In the genomic region with DNA sequence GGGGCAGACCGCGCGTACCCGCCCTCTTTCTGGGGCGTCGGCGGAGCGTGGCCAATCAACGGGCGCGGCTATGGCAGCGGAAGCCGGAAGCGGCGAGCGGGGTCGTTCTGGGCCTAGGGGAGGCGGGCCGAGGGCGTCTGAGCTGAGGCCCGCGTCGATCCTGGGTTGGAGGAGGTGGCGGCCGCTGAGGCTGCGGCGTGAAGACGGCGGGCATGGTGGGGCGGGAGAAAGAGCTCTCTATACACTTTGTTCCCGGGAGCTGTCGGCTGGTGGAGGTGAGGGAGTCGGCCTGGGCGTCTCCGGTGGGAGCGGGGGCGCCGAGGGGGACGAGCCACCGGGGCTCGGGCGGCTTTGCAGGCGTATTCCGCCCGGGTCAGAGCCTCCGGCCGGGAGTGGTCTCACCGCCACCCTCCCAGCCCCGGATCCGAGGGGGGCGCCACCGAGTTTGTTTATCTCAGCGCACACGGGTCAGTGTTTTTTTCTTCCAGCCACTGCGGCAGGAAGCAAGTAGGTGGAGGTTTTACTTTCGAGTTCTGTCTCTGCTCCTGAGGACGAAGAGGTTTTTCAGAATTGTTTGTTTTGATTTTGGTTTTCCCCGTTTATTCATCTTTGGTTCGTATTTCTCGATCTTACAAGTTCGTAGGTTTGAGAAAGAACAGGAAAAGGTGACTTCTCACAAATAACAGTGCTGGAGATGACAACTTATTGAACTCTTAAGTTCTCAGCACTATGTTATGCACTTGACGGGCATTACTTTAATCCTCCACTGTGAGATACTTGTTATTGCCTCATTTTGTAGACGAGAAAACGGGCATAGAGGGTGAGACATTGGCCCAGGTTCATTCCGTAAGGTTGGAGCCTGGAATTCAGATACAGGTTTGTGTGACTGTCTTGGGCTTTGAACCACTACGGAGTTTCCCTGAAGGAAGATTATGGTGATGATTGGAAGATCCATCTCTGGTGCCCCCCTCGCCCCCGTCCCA, we compare ENCODE assay signal across 8 cellular contexts. TPM values are rescaled to one million over a fixed set of nuclear protein-coding genes. Genes with fewer than 3 reads are reported as not detected.
DNase-seq lines count a peak whose midpoint lies in the region; ATAC-seq and TF ChIP-seq lines count a peak whose summit lies in the region.

Gene MAT2B, plus strand, starts transcription at position 145 of the 983 bp plus-strand sequence. Its CDS starts 68 bp downstream, at position 213.

- H2BK12ac ChIP-seq in H9 (ENCODE audit: insufficient read length, low read depth, low read length) = no peak within 1 kb of the TSS

- peak; percentile 92 for ATAC-seq in stimulated activated naive CD8-positive, alpha-beta T cell treated with anti-CD3 and anti-CD28 coated beads, Interleukin-15, amount 100 ng/mL, for 72 hours

- TF ChIP-seq CTCF in H9 (conservative IDR thresholded peaks at IDR 0.05) = peak; percentile 67; the same call in 2 of the 3 replicates
- peak; percentile 41 for TF ChIP-seq CTCF in fibroblast of pulmonary artery (IDR thresholded peaks at IDR 0.05; ENCODE audit: low read length, missing control alignments)
- peak; percentile 29 for TF ChIP-seq CTCF in nephron progenitor cell (IDR thresholded peaks at IDR 0.05)

- H3K27ac Mint-ChIP-seq in H9 (peak within 1 kb of the TSS; percentile 94 to 99 (median 99)), nephron progenitor cell (peak within 1 kb of the TSS; percentile 99)
- peak within 1 kb of the TSS; percentile 98 for H3K27ac Mint-ChIP-seq in stimulated activated naive CD8-positive, alpha-beta T cell treated with anti-CD3 and anti-CD28 coated beads, Interleukin-15, amount 100 ng/mL, for 72 hours

- H3K9ac ChIP-seq in H9 (ENCODE audit: extremely low read depth, insufficient read length, low read length) = peak within 1 kb of the TSS; percentile 95

- H3K18ac ChIP-seq in H9 (ENCODE audit: insufficient read length, low read depth, low read length) = peak within 1 kb of the TSS; percentile 92

- in situ Hi-C loops in G401 (cut with HindIII; ENCODE audit: low sequenced_read_pairs) = no loop called here

- no peak within 1 kb of the TSS for H4K8ac ChIP-seq in H9 (replicated peaks; ENCODE audit: insufficient read length, low read depth, low read length)

- H3K36me3 Mint-ChIP-seq in H9 (ENCODE audit: insufficient read depth in 1 of 3, low read depth in 3 of 3) = peaks cover 4 to 21% (median 7%) of the 10 kb centered on the region in 3 experiments; a peak in 6 of 7 replicates
- peaks cover 29% of the 10 kb centered on the region for H3K36me3 Mint-ChIP-seq in nephron progenitor cell (ENCODE audit: low read depth)

- no peak within 1 kb of the TSS for H2BK15ac ChIP-seq in H9 (ENCODE audit: low read depth, low read length)

- no peaks in the 10 kb centered on the region for H4K20me1 ChIP-seq in H9 (ENCODE audit: control insufficient read depth, insufficient read depth, insufficient read length)

- DNase-seq in G401 (ENCODE audit: low spot score) (peak; percentile 96), H9 (peak; percentile 95), M059J (ENCODE audit: low read depth) (peak; percentile 94), SHP77 (lab: John Stamatoyannopoulos, UW) (peak; percentile 92 to 93), fibroblast of pulmonary artery (ENCODE audit: low read depth) (peak; percentile 95), nephron progenitor cell (peak; percentile 95)
- DNase-seq in activated effector memory CD4-positive, alpha-beta T cell treated with Interleukin-2 at 50 U/mL for 16 hours = peak; percentile 94
- peak; percentile 95 to 97 for DNase-seq in stimulated activated naive CD8-positive, alpha-beta T cell treated with anti-CD3 and anti-CD28 coated beads, Interleukin-15, amount 100 ng/mL, for 72 hours

- peak within 1 kb of the TSS; percentile 4 for H2BK5ac ChIP-seq in H9 (ENCODE audit: insufficient read length, low read length)

- peak within 1 kb of the TSS; percentile 29 for H4K5ac ChIP-seq in H9 (ENCODE audit: insufficient read length, low read depth, low read length)

- H3K27ac ChIP-seq in H9 (ENCODE audit: insufficient read length, low read depth, low read length) = peak within 1 kb of the TSS; percentile 98

- no peak within 1 kb of the TSS for H2AFZ ChIP-seq in H9 (ENCODE audit: low read length)

- no peak within 1 kb of the TSS for H3K23ac ChIP-seq in H9 (ENCODE audit: insufficient read length, low read depth, low read length)

- H3K4me3 ChIP-seq in fibroblast of pulmonary artery (replicated peaks; ENCODE audit: low read depth, low read length) = peak within 1 kb of the TSS; percentile 84

- H3K9me3 Mint-ChIP-seq in H9 (no peaks in the 10 kb centered on the region; a peak in 1 of 5 replicates), nephron progenitor cell (no peaks in the 10 kb centered on the region)
- no peaks in the 10 kb centered on the region for H3K9me3 Mint-ChIP-seq in stimulated activated naive CD8-positive, alpha-beta T cell treated with anti-CD3 and anti-CD28 coated beads, Interleukin-15, amount 100 ng/mL, for 72 hours

- H3K4me1 Mint-ChIP-seq in H9 (peaks cover 45 to 46% of the 10 kb centered on the region in 2 experiments), nephron progenitor cell (peaks cover 46% of the 10 kb centered on the region)
- H3K4me1 Mint-ChIP-seq in stimulated activated naive CD8-positive, alpha-beta T cell treated with anti-CD3 and anti-CD28 coated beads, Interleukin-15, amount 100 ng/mL, for 72 hours = peaks cover 28% of the 10 kb centered on the region

- H2BK120ac ChIP-seq in H9 (ENCODE audit: low read depth, low read length, poor library complexity, severe bottlenecking) = peak within 1 kb of the TSS; percentile 78

- peak within 1 kb of the TSS; percentile 79 to 93 for H3K4me3 Mint-ChIP-seq in H9
- H3K4me3 Mint-ChIP-seq in nephron progenitor cell = peak within 1 kb of the TSS; percentile 98
- peak within 1 kb of the TSS; percentile 91 to 95 for H3K4me3 Mint-ChIP-seq in stimulated activated naive CD8-positive, alpha-beta T cell treated with anti-CD3 and anti-CD28 coated beads, Interleukin-15, amount 100 ng/mL, for 72 hours

- no peak within 1 kb of the TSS for H4K91ac ChIP-seq in H9 (ENCODE audit: insufficient read length, low read depth, low read length)

- H3K9me3 ChIP-seq in H9 (ENCODE audit: control insufficient read depth, low read depth, low read length) = no peaks in the 10 kb centered on the region

- H3K56ac ChIP-seq in H9 (ENCODE audit: insufficient read length, low read depth, low read length) = peak within 1 kb of the TSS; percentile 15

- peak within 1 kb of the TSS; percentile 92 for H3K14ac ChIP-seq in H9 (ENCODE audit: insufficient read depth, low read length)

- no peak within 1 kb of the TSS for H2AK5ac ChIP-seq in H9 (ENCODE audit: insufficient read length, low read length)

- peaks cover 39% of the 10 kb centered on the region for H3K79me2 ChIP-seq in H9 (ENCODE audit: insufficient read depth, low read length)

- WGBS in H9 (ENCODE audit: extremely low coverage, insufficient read length, low lambda C conversion rate) = no CpG with 5 or more reads among the region's 68 CpGs

- H3K27me3 Mint-ChIP-seq in H9 (ENCODE audit: low read depth) (no peaks in the 10 kb centered on the region), nephron progenitor cell (ENCODE audit: low read depth, poor library complexity) (no peaks in the 10 kb centered on the region)
- H3K27me3 Mint-ChIP-seq in stimulated activated naive CD8-positive, alpha-beta T cell treated with anti-CD3 and anti-CD28 coated beads, Interleukin-15, amount 100 ng/mL, for 72 hours = no peaks in the 10 kb centered on the region

- H3K4me2 ChIP-seq in H9 (ENCODE audit: insufficient read depth, insufficient read length, low read length) = peak within 1 kb of the TSS; percentile 100

- no peaks in the 10 kb centered on the region for H3K79me1 ChIP-seq in H9 (ENCODE audit: insufficient read depth, low read depth, low read length, poor library complexity, severe bottlenecking)

- H3K4ac ChIP-seq in H9 (ENCODE audit: low read depth, low read length) = peak within 1 kb of the TSS; percentile 1; the same call in 1 of the 2 replicates

- H3K23me2 ChIP-seq in H9 (ENCODE audit: insufficient read length, low read depth, low read length, poor library complexity, severe bottlenecking) = peaks cover 12% of the 10 kb centered on the region

- H2BK20ac ChIP-seq in H9 (ENCODE audit: low read depth, low read length, poor library complexity, severe bottlenecking) = no peak within 1 kb of the TSS

- H3K27me3 ChIP-seq in H9 (ENCODE audit: insufficient read depth, low read length) = no peaks in the 10 kb centered on the region

- H3K4me1 ChIP-seq in H9 (ENCODE audit: insufficient read depth, low read length) = peaks cover 3% of the 10 kb centered on the region; the same call in 1 of the 2 replicates

- no peak within 1 kb of the TSS for H3T11ph ChIP-seq in H9 (ENCODE audit: low read length)

RNA-seq across cellular contexts. Expression of gene MAT2B, which starts in this region (rescaled TPM):
- total RNA-seq in G401 (2014; rRNA removed; shearing (Covaris generic)) = 39.8 and 46.9 TPM in 2 replicates
- 48.4 and 49.1 TPM in 2 replicates for total RNA-seq in H9 (2021)
- total RNA-seq in M059J (2014; rRNA removed; shearing (Covaris generic)) = 75.0 and 76.3 TPM in 2 replicates

Comparison
In these comparisons a context has a peak if more than half of its experiments do, and no peak if none do; other contexts are left out.
1. Peak in every context shown above with its lines: DNase-seq, ATAC-seq, H3K4me3 ChIP-seq and H3K27ac ChIP-seq.